Comparison of ENCODE assay signal across 20 cellular contexts in the genomic region with DNA sequence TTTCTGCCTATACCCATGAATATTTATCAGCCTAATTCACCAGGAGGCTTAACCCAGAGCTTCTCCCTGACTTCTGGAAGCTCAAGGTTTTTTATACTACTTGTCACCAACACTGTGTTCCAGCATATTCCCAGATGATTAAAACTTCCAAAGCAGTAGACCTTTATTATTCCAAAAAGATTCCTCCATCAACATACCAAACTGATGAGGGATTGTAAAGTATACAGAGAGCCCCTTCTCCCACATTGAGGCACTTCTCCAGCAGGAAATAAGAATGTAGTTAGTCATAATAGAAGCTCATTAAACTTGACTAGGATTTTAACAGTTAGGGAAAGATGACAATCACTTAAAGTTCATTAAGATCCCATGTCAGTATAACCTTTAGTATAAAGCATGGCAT. TPM values are rescaled to one million over a fixed set of nuclear protein-coding genes. Genes with fewer than 3 reads are reported as not detected.
DNase-seq lines count a peak whose midpoint lies in the region; ATAC-seq and TF ChIP-seq lines count a peak whose summit lies in the region.
"Had no signal": no experiment of that assay in that cellular context is flagged by ENCODE, and none has a peak within 500 bp of the region (broad histone marks: within the 10 kb centered on the region; RNA-seq: fewer than 3 reads in every experiment).

No MANE protein-coding gene starts in this region.

- H3K27ac ChIP-seq in RWPE1 = no peak overlapping the region
- H3K27ac ChIP-seq: gastrocnemius medialis, neutrophil had no signal

- no peak overlapping the region for H3K4me3 Mint-ChIP-seq in T-cell
- H3K4me3 Mint-ChIP-seq: activated CD4-positive, alpha-beta T cell treated with anti-CD3 and anti-CD28 coated beads, Interleukin-2, amount 10 ng/mL, durations not matched to agents 7 days and 5 days; activated T-helper 1 cell treated with anti-CD3 and anti-CD28 coated beads, Interleukin-12 subunit alpha, Interleukin-12 subunit beta, Interleukin-2, Interleukin-4 antibody, amounts not matched to agents 30 ng/mL and 10 ng/mL and 1 ng/mL, durations not matched to agents 14 hours and 24 hours and 36 hours; H9; stimulated activated memory B cell treated with anti-CD40 and anti-IgM and Interleukin-4, amounts not matched to agents 10 μg/mL and 1 μg/mL and 100 μg/mL, for 72 hours had no signal

- ATAC-seq in T-cell (replicated peaks in 1 of 4) (no peak), GM19455 (IDR thresholded peaks at IDR 0.05; ENCODE audit: unreplicated experiment) (no peak)
- ATAC-seq: gastrocnemius medialis; stimulated activated memory B cell treated with anti-CD40 and anti-IgM and Interleukin-4, amounts not matched to agents 10 μg/mL and 1 μg/mL and 100 μg/mL, for 72 hours had no signal

- no peak overlapping the region for H3K4me3 ChIP-seq in retinal pigment epithelial cell (ENCODE audit: low read length)
- H3K4me3 ChIP-seq: gastrocnemius medialis had no signal

- H3K27ac Mint-ChIP-seq in T-cell = no peak overlapping the region
- H3K27ac Mint-ChIP-seq: activated CD4-positive, alpha-beta T cell treated with anti-CD3 and anti-CD28 coated beads, Interleukin-2, amount 10 ng/mL, durations not matched to agents 7 days and 5 days; activated T-helper 1 cell treated with anti-CD3 and anti-CD28 coated beads, Interleukin-12 subunit alpha, Interleukin-12 subunit beta, Interleukin-2, Interleukin-4 antibody, amounts not matched to agents 30 ng/mL and 10 ng/mL and 1 ng/mL, durations not matched to agents 14 hours and 24 hours and 36 hours; H9; stimulated activated memory B cell treated with anti-CD40 and anti-IgM and Interleukin-4, amounts not matched to agents 10 μg/mL and 1 μg/mL and 100 μg/mL, for 72 hours had no signal

- H3K27me3 Mint-ChIP-seq in T-cell = peaks cover 15 to 17% of the 10 kb centered on the region in 2 donors

- no peaks in the 10 kb centered on the region for H3K36me3 Mint-ChIP-seq in T-cell
- H3K36me3 Mint-ChIP-seq: stimulated activated memory B cell treated with anti-CD40 and anti-IgM and Interleukin-4, amounts not matched to agents 10 μg/mL and 1 μg/mL and 100 μg/mL, for 72 hours had no signal

- POLR2A ChIA-PET in RWPE1 (lab: Yijun Ruan, JAX; ENCODE audit: low non-redundant PET) = no interaction called here
- POLR2A ChIA-PET in T-cell (lab: Charles Lee) = no interaction called here

- CTCF ChIA-PET in RWPE1 (lab: Yijun Ruan, JAX) (interaction anchor here (1.1 to 1.2 kb wide), 2 partner anchors 45 to 144 kb away, joined by 3 to 4 read pairs; no protein-coding TSS in a partner anchor), T-cell (lab: Charles Lee) (interaction anchor here (5.3 to 6.4 kb wide), 2 partner anchors 144 kb away, joined by 66 to 92 read pairs; no protein-coding TSS in a partner anchor)

- H3K9me3 Mint-ChIP-seq in T-cell = peaks cover 5 to 9% (median 9%) of the 10 kb centered on the region in 3 donors

- no peaks in the 10 kb centered on the region for H3K4me1 Mint-ChIP-seq in T-cell
- H3K4me1 Mint-ChIP-seq: activated CD4-positive, alpha-beta T cell treated with anti-CD3 and anti-CD28 coated beads, Interleukin-2, amount 10 ng/mL, durations not matched to agents 7 days and 5 days; stimulated activated memory B cell treated with anti-CD40 and anti-IgM and Interleukin-4, amounts not matched to agents 10 μg/mL and 1 μg/mL and 100 μg/mL, for 72 hours had no signal

- TF ChIP-seq CTCF in RWPE1 (conservative IDR thresholded peaks at IDR 0.05; ENCODE audit: low read depth) = no peak
- no peak for TF ChIP-seq CTCF in retinal pigment epithelial cell (conservative IDR thresholded peaks at IDR 0.05; ENCODE audit: low read depth, low read length)

- DNase-seq in EL (peak; percentile 90), RWPE1 (ENCODE audit: low spot score) (peak; percentile 41), fibroblast of gingiva (ENCODE audit: low read depth) (peak; percentile 36), retinal pigment epithelial cell (ENCODE audit: low read depth) (peak; percentile 60), T-cell (no peak), NCI-H345 (lab: John Stamatoyannopoulos, UW) (no peak), CD1c-positive myeloid dendritic cell (ENCODE audit: extremely low spot score) (no peak)
- DNase-seq: activated CD4-positive, alpha-beta T cell treated with anti-CD3 and anti-CD28 coated beads, Interleukin-2, amount 10 ng/mL, durations not matched to agents 7 days and 5 days; caudate nucleus; COR-L47; gastrocnemius medialis; H9; left colon; NCI-H187 treated with DMSO at 0.1 percent for 48 hours; NCI-H82 had no signal

RNA-seq across cellular contexts. Expression of a gene that starts 51.4 kb away (rescaled TPM):
- 1 to 10 TPM; 1.6 to 2.2 (median 1.7) TPM for total RNA-seq in T-cell

RNA-seq across cellular contexts. Expression of a gene that starts 53.0 kb away (rescaled TPM):
- total RNA-seq in T-cell = not detected
- total RNA-seq: activated CD4-positive, alpha-beta T cell treated with anti-CD3 and anti-CD28 coated beads, Interleukin-2, amount 10 ng/mL, durations not matched to agents 7 days and 5 days; activated T-helper 1 cell treated with anti-CD3 and anti-CD28 coated beads, Interleukin-12 subunit alpha, Interleukin-12 subunit beta, Interleukin-2, Interleukin-4 antibody, amounts not matched to agents 30 ng/mL and 10 ng/mL and 1 ng/mL, durations not matched to agents 14 hours and 24 hours and 36 hours; H9; T-helper 1 cell treated with Interleukin-12 subunit alpha and Interleukin-12 subunit beta and Interleukin-4 antibody, amounts not matched to agents 30 ng/mL and 1 ng/mL, for 36 hours had no signal

Comparison
In these comparisons a context has a peak if more than half of its experiments do, and no peak if none do; other contexts are left out.
1. DNase-seq: peak in EL (single experiment), RWPE1 (single experiment), fibroblast of gingiva (single experiment) and retinal pigment epithelial cell (single experiment); none in T-cell (0 of 34), NCI-H345 (single experiment) and CD1c-positive myeloid dendritic cell (single experiment).